Comparison of ENCODE assay signal across 18 cellular contexts in the genomic region with DNA sequence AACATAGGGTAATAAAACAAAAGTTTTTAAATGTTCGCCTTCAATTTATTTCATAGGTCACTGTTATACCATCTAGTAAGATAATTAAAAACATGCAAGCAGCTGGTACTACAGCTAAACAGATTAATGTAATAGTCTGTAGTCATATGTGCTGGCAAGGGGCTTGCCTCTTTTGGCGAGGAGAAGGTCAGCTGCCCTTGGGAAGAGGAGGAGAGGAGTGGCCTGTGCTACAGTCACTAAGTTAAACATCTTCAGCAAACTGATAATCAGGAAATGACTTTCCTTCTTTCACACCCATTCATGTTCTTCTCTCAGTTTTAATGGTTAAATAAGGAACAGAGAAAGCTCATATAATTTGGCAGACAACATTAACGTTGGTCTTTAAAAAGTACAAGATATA.
DNase-seq lines count a peak whose midpoint lies in the region; ATAC-seq and TF ChIP-seq lines count a peak whose summit lies in the region.
"Had no signal": no experiment of that assay in that cellular context is flagged by ENCODE, and none has a peak within 500 bp of the region (broad histone marks: within the 10 kb centered on the region; RNA-seq: fewer than 3 reads in every experiment).

No MANE protein-coding gene starts in this region.

- intact Hi-C loops in right cardiac atrium (cut with DNase I) (no loop called here), Right ventricle myocardium superior (cut with DNase I) (no loop called here), ovary (cut with DNase I) (no loop called here)

- H3K4me1 ChIP-seq in right cardiac atrium (ENCODE audit: control insufficient read depth, insufficient read depth, low read length) (no peaks in the 10 kb centered on the region), ovary (ENCODE audit: insufficient read depth) (peaks cover 1% of the 10 kb centered on the region)
- H3K4me1 ChIP-seq: left lung, tibial artery had no signal

- 53% methylated on average over 3 of the region's 3 CpGs for WGBS in right cardiac atrium
- 49 to 57% (median 53%) methylated on average over 3 of the region's 3 CpGs for WGBS in ovary, 3 donors

- H3K9me3 ChIP-seq in right cardiac atrium (ENCODE audit: control insufficient read depth, low read length), result no peaks in the 10 kb centered on the region
- no peaks in the 10 kb centered on the region for H3K9me3 ChIP-seq in ovary
- H3K9me3 ChIP-seq: left lung, tibial artery had no signal

- H3K27ac ChIP-seq in right cardiac atrium (ENCODE audit: low read length) (no peak overlapping the region), ovary (no peak overlapping the region)
- H3K27ac ChIP-seq: hepatocyte, left lung, tibial artery had no signal

- H3K27me3 ChIP-seq in right cardiac atrium (ENCODE audit: control insufficient read depth, insufficient read depth) (no peaks in the 10 kb centered on the region), ovary (no peaks in the 10 kb centered on the region)
- H3K27me3 ChIP-seq: hepatocyte, left lung, tibial artery had no signal

- no peaks in the 10 kb centered on the region for H3K36me3 ChIP-seq in ovary
- H3K36me3 ChIP-seq: left lung, tibial artery had no signal

- no peak for TF ChIP-seq EP300 in ovary (IDR thresholded peaks at IDR 0.05)

- TF ChIP-seq CTCF in HFFc6 (IDR thresholded peaks at IDR 0.05) (no peak), ovary (IDR thresholded peaks at IDR 0.05) (no peak)

- H3K27me3 Mint-ChIP-seq in HFFc6 (ENCODE audit: insufficient read depth), result no peaks in the 10 kb centered on the region; the same call in 1 of the 2 replicates

- peaks cover 10% of the 10 kb centered on the region for H3K4me1 Mint-ChIP-seq in HFFc6 (ENCODE audit: low read depth)
- H3K4me1 Mint-ChIP-seq: natural killer cell had no signal

- DNase-seq in right cardiac atrium, result peak in 2 of 3 donors; percentile 29 to 55
- no peak for DNase-seq in Right ventricle myocardium superior
- DNase-seq in HCEC 1CT, result peak; percentile 15
- peak; percentile 74 for DNase-seq in NCI-H82 treated with DMSO at 0.1 percent for 48 hours (lab: John Stamatoyannopoulos, UW; ENCODE audit: unreplicated experiment)
- no peak for DNase-seq in activated CD4-positive, alpha-beta T cell treated with anti-CD3 and anti-CD28 coated beads, Interleukin-2, amount 50 U/mL, for 4 hours
- no peak for DNase-seq in HFFc6
- DNase-seq in ovary, result no peak
- DNase-seq: activated CD4-positive, alpha-beta T cell treated with anti-CD3 and anti-CD28 coated beads for 48 hours; DND-41; left lung; natural killer cell; NCI-H1092; NCI-H226; T-helper 2 cell; tibial artery had no signal

- H3K36me3 Mint-ChIP-seq in HFFc6 (ENCODE audit: low read depth), result no peaks in the 10 kb centered on the region
- H3K36me3 Mint-ChIP-seq: natural killer cell had no signal

- H3K4me3 Mint-ChIP-seq in HFFc6, result no peak overlapping the region
- H3K4me3 Mint-ChIP-seq: natural killer cell had no signal

- H3K9me3 Mint-ChIP-seq in HFFc6, result no peaks in the 10 kb centered on the region
- H3K9me3 Mint-ChIP-seq: natural killer cell had no signal

- no peak for TF ChIP-seq POLR2A in ovary (IDR thresholded peaks at IDR 0.05)

- H3K4me3 ChIP-seq in right cardiac atrium (ENCODE audit: low read length) (no peak overlapping the region), ovary (no peak overlapping the region)
- H3K4me3 ChIP-seq: hepatocyte, left lung, tibial artery had no signal

- no peak overlapping the region for H3K27ac Mint-ChIP-seq in HFFc6
- H3K27ac Mint-ChIP-seq: natural killer cell had no signal

- ATAC-seq in right cardiac atrium, result peak; percentile 44 to 45
- ATAC-seq in Right ventricle myocardium superior (ENCODE audit: poor library complexity), result no peak
- no peak for ATAC-seq in GM18511 (IDR thresholded peaks at IDR 0.05; ENCODE audit: unreplicated experiment)
- ATAC-seq: HepG2, left lung, natural killer cell had no signal

Comparison
In these comparisons a context has a peak if more than half of its experiments do, and no peak if none do; other contexts are left out.
1. ATAC-seq: peak in right cardiac atrium (2 of 2); none in Right ventricle myocardium superior (single experiment) and GM18511 (single experiment).
2. DNase-seq: peak in right cardiac atrium (2 of 3), HCEC 1CT (single experiment) and NCI-H82 treated with DMSO at 0.1 percent for 48 hours (single experiment); none in Right ventricle myocardium superior (single experiment), activated CD4-positive, alpha-beta T cell treated with anti-CD3 and anti-CD28 coated beads, Interleukin-2, amount 50 U/mL, for 4 hours (0 of 2), HFFc6 (single experiment) and ovary (0 of 5).